15 cellular contexts compared by ENCODE assay signal in the genomic region with DNA sequence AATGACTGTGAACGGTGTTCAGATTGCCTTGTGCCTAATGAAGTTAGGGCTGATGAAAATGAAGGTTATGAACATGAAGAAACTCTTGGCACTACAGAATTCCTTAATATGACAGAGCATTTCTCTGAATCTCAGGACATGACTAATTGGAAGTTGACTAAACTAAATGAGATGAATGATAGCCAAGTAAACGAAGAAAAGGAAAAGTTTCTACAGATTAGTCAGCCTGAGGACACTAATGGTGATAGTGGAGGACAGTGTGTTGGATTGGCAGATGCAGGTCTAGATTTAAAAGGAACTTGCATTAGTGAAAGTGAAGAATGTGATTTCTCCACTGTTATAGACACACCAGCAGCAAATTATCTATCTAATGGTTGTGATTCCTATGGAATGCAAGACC.
A peak's percentile ranks its signal among the peaks of the same experiment; 100 is the strongest.
DNase-seq lines count a peak whose midpoint lies in the region; ATAC-seq, FAIRE-seq and TF ChIP-seq lines count a peak whose summit lies in the region.
"Had no signal": no experiment of that assay in that cellular context is flagged by ENCODE, and none has a peak within 500 bp of the region (broad histone marks: within the 10 kb centered on the region; RNA-seq: fewer than 3 reads in every experiment).

No MANE protein-coding gene starts in this region.

- POLR2A ChIA-PET in GM10248 (lab: Yijun Ruan, JAX) = no interaction called here

- H3K36me3 Mint-ChIP-seq in type B pancreatic cell = peaks cover 9% of the 10 kb centered on the region
- H3K36me3 Mint-ChIP-seq: activated naive CD4-positive, alpha-beta T cell treated with anti-CD3 and anti-CD28 coated beads, Interleukin-2, amount 10 ng/mL, durations not matched to agents 7 days and 5 days; stimulated activated effector memory CD8-positive, alpha-beta T cell treated with anti-CD3 and anti-CD28 coated beads, Interleukin-12 subunit alpha, Interleukin-12 subunit beta, amount 100 ng/mL, for 72 hours had no signal

- peaks cover 3% of the 10 kb centered on the region for H3K27me3 Mint-ChIP-seq in type B pancreatic cell
- H3K27me3 Mint-ChIP-seq: activated naive CD4-positive, alpha-beta T cell treated with anti-CD3 and anti-CD28 coated beads, Interleukin-2, amount 10 ng/mL, durations not matched to agents 7 days and 5 days; T-cell had no signal

- H3K9me3 Mint-ChIP-seq in type B pancreatic cell = no peaks in the 10 kb centered on the region
- H3K9me3 Mint-ChIP-seq: activated naive CD4-positive, alpha-beta T cell treated with anti-CD3 and anti-CD28 coated beads, Interleukin-2, amount 10 ng/mL, durations not matched to agents 7 days and 5 days; naive thymus-derived CD8-positive, alpha-beta T cell; stimulated activated effector memory CD8-positive, alpha-beta T cell treated with anti-CD3 and anti-CD28 coated beads, Interleukin-12 subunit alpha, Interleukin-12 subunit beta, amount 100 ng/mL, for 72 hours; T-cell had no signal

- peak; percentile 86 for ATAC-seq in RWPE2 (ENCODE audit: low read depth)
- ATAC-seq: left lung; naive thymus-derived CD8-positive, alpha-beta T cell; stimulated activated effector memory CD8-positive, alpha-beta T cell treated with anti-CD3 and anti-CD28 coated beads, Interleukin-12 subunit alpha, Interleukin-12 subunit beta, amount 100 ng/mL, for 72 hours; T-cell had no signal

- H3K36me3 ChIP-seq in RWPE2 (ENCODE audit: low read depth) = peaks cover 13% of the 10 kb centered on the region
- H3K36me3 ChIP-seq: left lung had no signal

- H3K27ac ChIP-seq in RWPE2 (ENCODE audit: poor library complexity, severe bottlenecking) = peak overlapping the region; percentile 33
- H3K27ac ChIP-seq: left lung had no signal

- no peaks in the 10 kb centered on the region for H3K9me3 ChIP-seq in RWPE2 (ENCODE audit: severe bottlenecking)
- H3K9me3 ChIP-seq: left lung had no signal

- peak; percentile 59 for FAIRE-seq in GM12891 (lab: Jason Lieb, UNC)

- no peak overlapping the region for H3K4me3 Mint-ChIP-seq in type B pancreatic cell
- H3K4me3 Mint-ChIP-seq: activated naive CD4-positive, alpha-beta T cell treated with anti-CD3 and anti-CD28 coated beads, Interleukin-2, amount 10 ng/mL, durations not matched to agents 7 days and 5 days; naive thymus-derived CD8-positive, alpha-beta T cell; stimulated activated effector memory CD8-positive, alpha-beta T cell treated with anti-CD3 and anti-CD28 coated beads, Interleukin-12 subunit alpha, Interleukin-12 subunit beta, amount 100 ng/mL, for 72 hours; T-cell had no signal

- TF ChIP-seq POLR2A in GM12891 (IDR thresholded peaks at IDR 0.05; ENCODE audit: low read depth, low read length) = no peak

- H3K4me1 ChIP-seq in RWPE2 (ENCODE audit: insufficient read depth, poor library complexity, severe bottlenecking) = peaks cover 22% of the 10 kb centered on the region

- TF ChIP-seq CTCF in RWPE2 (IDR thresholded peaks at IDR 0.05; ENCODE audit: poor library complexity, severe bottlenecking) = no peak
- TF ChIP-seq CTCF in fibroblast of mammary gland (conservative IDR thresholded peaks at IDR 0.05; ENCODE audit: control insufficient read depth, insufficient read depth, low read depth, low read length) = no peak
- TF ChIP-seq CTCF in GM10248 (IDR thresholded peaks at IDR 0.05; ENCODE audit: control extremely low read depth, extremely low read depth, low read depth, missing control alignments) = no peak
- no peak for TF ChIP-seq CTCF in type B pancreatic cell (conservative IDR thresholded peaks at IDR 0.05)

- H3K4me3 ChIP-seq in RWPE2 (ENCODE audit: severe bottlenecking) = no peak overlapping the region
- no peak overlapping the region for H3K4me3 ChIP-seq in fibroblast of mammary gland (ENCODE audit: control insufficient read depth, low read depth, low read length)
- H3K4me3 ChIP-seq: left lung had no signal

- DNase-seq in GM12891 (ENCODE audit: insufficient read length, low spot score) = no peak
- no peak for DNase-seq in RWPE2 (ENCODE audit: low spot score)
- DNase-seq in fibroblast of mammary gland (ENCODE audit: low read depth) = peak; percentile 77
- peak; percentile 28 for DNase-seq in stromal cell of bone marrow (ENCODE audit: low read depth)
- no peak for DNase-seq in GM10248 (ENCODE audit: extremely low spot score)
- no peak for DNase-seq in GDM1 (lab: John Stamatoyannopoulos, UW)
- no peak for DNase-seq in type B pancreatic cell (ENCODE audit: extremely low spot score, unreplicated experiment)
- DNase-seq: activated naive CD4-positive, alpha-beta T cell treated with anti-CD3 and anti-CD28 coated beads, Interleukin-2, amount 10 ng/mL, durations not matched to agents 7 days and 5 days; central memory CD4-positive, alpha-beta T cell; left lung; naive thymus-derived CD8-positive, alpha-beta T cell; NCI-H2227 treated with DMSO at 0.1 percent for 48 hours; stimulated activated CD4-positive, alpha-beta T cell treated with anti-CD3 and anti-CD28 coated beads, Interleukin-2, amount 100 ng/mL, for 48 hours; T-cell had no signal

- peaks cover 7% of the 10 kb centered on the region for H3K4me1 Mint-ChIP-seq in type B pancreatic cell (ENCODE audit: unreplicated experiment)
- H3K4me1 Mint-ChIP-seq: activated naive CD4-positive, alpha-beta T cell treated with anti-CD3 and anti-CD28 coated beads, Interleukin-2, amount 10 ng/mL, durations not matched to agents 7 days and 5 days; stimulated activated effector memory CD8-positive, alpha-beta T cell treated with anti-CD3 and anti-CD28 coated beads, Interleukin-12 subunit alpha, Interleukin-12 subunit beta, amount 100 ng/mL, for 72 hours had no signal

- H3K27ac Mint-ChIP-seq in type B pancreatic cell = no peak overlapping the region
- H3K27ac Mint-ChIP-seq: activated naive CD4-positive, alpha-beta T cell treated with anti-CD3 and anti-CD28 coated beads, Interleukin-2, amount 10 ng/mL, durations not matched to agents 7 days and 5 days; stimulated activated effector memory CD8-positive, alpha-beta T cell treated with anti-CD3 and anti-CD28 coated beads, Interleukin-12 subunit alpha, Interleukin-12 subunit beta, amount 100 ng/mL, for 72 hours; T-cell had no signal

- no peaks in the 10 kb centered on the region for H3K27me3 ChIP-seq in RWPE2 (ENCODE audit: insufficient read depth, poor library complexity, severe bottlenecking)

- CTCF ChIA-PET in GM10248 (lab: Yijun Ruan, JAX) = no interaction called here

TF ChIP-seq in GM12891, 5 proteins besides CTCF, POLR2A, EP300 and RAD21:
- TF ChIP-seq SPI1 (IDR thresholded peaks at IDR 0.05; ENCODE audit: low read depth, low read length) (no peak), PAX5 (IDR thresholded peaks at IDR 0.05; ENCODE audit: insufficient read depth, low read length, severe bottlenecking) (no peak), POLR2AphosphoS5 (IDR thresholded peaks at IDR 0.05; ENCODE audit: low read depth, low read length) (no peak), POU2F2 (IDR thresholded peaks at IDR 0.05; ENCODE audit: low read depth, low read length) (no peak), TAF1 (IDR thresholded peaks at IDR 0.05; ENCODE audit: low read depth, low read length) (no peak)

Comparison
In these comparisons a context has a peak if more than half of its experiments do, and no peak if none do; other contexts are left out.
1. DNase-seq: peak in fibroblast of mammary gland (single experiment) and stromal cell of bone marrow (single experiment); none in GM12891 (single experiment), RWPE2 (single experiment), GM10248 (single experiment), GDM1 (single experiment) and type B pancreatic cell (single experiment).